In genomic region chr6:53869964-53870363, GRCh38 we compare ENCODE assay signal across 26 cellular contexts.
DNase-seq lines count a peak whose midpoint lies in the region; ATAC-seq and TF ChIP-seq lines count a peak whose summit lies in the region.
"Had no signal": no experiment of that assay in that cellular context is flagged by ENCODE, and none has a peak within 500 bp of the region (broad histone marks: within the 10 kb centered on the region; RNA-seq: fewer than 3 reads in every experiment).

No MANE protein-coding gene starts in this region.

- H3K4ac ChIP-seq in trophoblast cell (ENCODE audit: low read depth, low read length), result no peak overlapping the region

- DNase-seq in MCF 10A (ENCODE audit: unreplicated experiment) (no peak), fibroblast of villous mesenchyme (ENCODE audit: low read depth) (peak; percentile 20), trophoblast cell (peak; percentile 81 to 85)
- DNase-seq in activated T-helper 1 cell treated with anti-CD3 and anti-CD28 coated beads, Interleukin-12 subunit alpha, Interleukin-12 subunit beta, Interleukin-2, Interleukin-4 antibody, amounts not matched to agents 30 ng/mL and 10 ng/mL and 1 ng/mL, durations not matched to agents 14 hours and 24 hours and 36 hours (ENCODE audit: low spot score), result no peak
- DNase-seq in natural killer cell treated with Interleukin-12 subunit alpha and Interleukin-12 subunit beta and Interleukin-15 and Interleukin-18, amount 100 ng/mL, for 72 hours (ENCODE audit: low spot score), result no peak
- DNase-seq: activated T-cell treated with anti-CD3 and anti-CD28 coated beads, Interleukin-2, amount 50 U/mL, for 24 hours; adrenal gland; COR-L47; endodermal cell; MM.1S; naive thymus-derived CD4-positive, alpha-beta T cell; NCI-H1417; NCI-H2107; NCI-H510A; occipital lobe; right cardiac atrium; stimulated activated CD4-positive, alpha-beta T cell treated with anti-CD3 and anti-CD28 coated beads, Interleukin-4, amount 100 ng/mL, for 1 hour; stimulated activated naive B cell treated with anti-CD40 and anti-IgM and Interleukin-4, amounts not matched to agents 10 μg/mL and 1 μg/mL and 100 μg/mL, for 72 hours; testis had no signal

- no peak overlapping the region for H3K4me3 ChIP-seq in HEK293 (ENCODE audit: low read depth, low read length)
- H3K4me3 ChIP-seq in fibroblast of villous mesenchyme (ENCODE audit: low read depth, low read length), result no peak overlapping the region
- H3K4me3 ChIP-seq in trophoblast cell (ENCODE audit: low read depth, low read length), result no peak overlapping the region
- H3K4me3 ChIP-seq in gastroesophageal sphincter, result no peak overlapping the region
- H3K4me3 ChIP-seq: adrenal gland; BLaER1 treated with 17β-estradiol and CSF1 and Interleukin-3, amounts not matched to agents 10 nM and 100 nM; coronary artery; testis had no signal

- no peak overlapping the region for H3K4me3 Mint-ChIP-seq in MCF 10A (ENCODE audit: unreplicated experiment)
- H3K4me3 Mint-ChIP-seq in activated T-helper 1 cell treated with anti-CD3 and anti-CD28 coated beads, Interleukin-12 subunit alpha, Interleukin-12 subunit beta, Interleukin-2, Interleukin-4 antibody, amounts not matched to agents 30 ng/mL and 10 ng/mL and 1 ng/mL, durations not matched to agents 14 hours and 24 hours and 36 hours, result no peak overlapping the region
- no peak overlapping the region for H3K4me3 Mint-ChIP-seq in natural killer cell treated with Interleukin-12 subunit alpha and Interleukin-12 subunit beta and Interleukin-15 and Interleukin-18, amount 100 ng/mL, for 72 hours
- H3K4me3 Mint-ChIP-seq: activated T-cell treated with anti-CD3 and anti-CD28 coated beads, Interleukin-2, amount 50 U/mL, for 24 hours; endodermal cell; IgD-negative memory B cell; naive thymus-derived CD4-positive, alpha-beta T cell; stimulated activated naive B cell treated with anti-CD40 and anti-IgM and Interleukin-4, amounts not matched to agents 10 μg/mL and 1 μg/mL and 100 μg/mL, for 72 hours; T-helper 1 cell treated with Interleukin-12 subunit alpha and Interleukin-12 subunit beta and Interleukin-4 antibody, amounts not matched to agents 30 μg/mL and 1 μg/mL, for 36 hours had no signal

- peak overlapping the region; percentile 24 for H3K27ac Mint-ChIP-seq in MCF 10A (ENCODE audit: low read depth, unreplicated experiment)
- H3K27ac Mint-ChIP-seq in activated T-helper 1 cell treated with anti-CD3 and anti-CD28 coated beads, Interleukin-12 subunit alpha, Interleukin-12 subunit beta, Interleukin-2, Interleukin-4 antibody, amounts not matched to agents 30 ng/mL and 10 ng/mL and 1 ng/mL, durations not matched to agents 14 hours and 24 hours and 36 hours, result no peak overlapping the region
- no peak overlapping the region for H3K27ac Mint-ChIP-seq in natural killer cell treated with Interleukin-12 subunit alpha and Interleukin-12 subunit beta and Interleukin-15 and Interleukin-18, amount 100 ng/mL, for 72 hours
- H3K27ac Mint-ChIP-seq: activated T-cell treated with anti-CD3 and anti-CD28 coated beads, Interleukin-2, amount 50 U/mL, for 24 hours; endodermal cell; naive thymus-derived CD4-positive, alpha-beta T cell; stimulated activated naive B cell treated with anti-CD40 and anti-IgM and Interleukin-4, amounts not matched to agents 10 μg/mL and 1 μg/mL and 100 μg/mL, for 72 hours; T-helper 1 cell treated with Interleukin-12 subunit alpha and Interleukin-12 subunit beta and Interleukin-4 antibody, amounts not matched to agents 30 μg/mL and 1 μg/mL, for 36 hours had no signal

- peaks cover 23% of the 10 kb centered on the region for H3K79me1 ChIP-seq in trophoblast cell (ENCODE audit: low read length)

- H3K14ac ChIP-seq in trophoblast cell (ENCODE audit: low read length), result no peak overlapping the region

- BruUV-seq in MCF 10A (replicated peaks; lab: Mats Ljungman, UMichigan), result no TSS peak

- peaks cover 17% of the 10 kb centered on the region for H3K4me1 Mint-ChIP-seq in MCF 10A (ENCODE audit: insufficient read depth, unreplicated experiment)
- H3K4me1 Mint-ChIP-seq in activated T-helper 1 cell treated with anti-CD3 and anti-CD28 coated beads, Interleukin-12 subunit alpha, Interleukin-12 subunit beta, Interleukin-2, Interleukin-4 antibody, amounts not matched to agents 30 ng/mL and 10 ng/mL and 1 ng/mL, durations not matched to agents 14 hours and 24 hours and 36 hours (ENCODE audit: low read depth), result no peaks in the 10 kb centered on the region
- peaks cover 0 to 10% of the 10 kb centered on the region in 2 donors for H3K4me1 Mint-ChIP-seq in natural killer cell treated with Interleukin-12 subunit alpha and Interleukin-12 subunit beta and Interleukin-15 and Interleukin-18, amount 100 ng/mL, for 72 hours (ENCODE audit: low read depth in 2 of 2)
- H3K4me1 Mint-ChIP-seq: endodermal cell; naive thymus-derived CD4-positive, alpha-beta T cell; stimulated activated naive B cell treated with anti-CD40 and anti-IgM and Interleukin-4, amounts not matched to agents 10 μg/mL and 1 μg/mL and 100 μg/mL, for 72 hours had no signal

- H3K27me3 ChIP-seq in trophoblast cell (ENCODE audit: insufficient read depth, low read length) (no peaks in the 10 kb centered on the region), gastroesophageal sphincter (no peaks in the 10 kb centered on the region)
- H3K27me3 ChIP-seq: adrenal gland; BLaER1 treated with 17β-estradiol and CSF1 and Interleukin-3, amounts not matched to agents 10 nM and 100 nM; testis had no signal

- no peak overlapping the region for H4K91ac ChIP-seq in trophoblast cell (ENCODE audit: low read depth, low read length)

- H3K9ac ChIP-seq in trophoblast cell (ENCODE audit: low read length), result no peak overlapping the region
- H3K9ac ChIP-seq: BLaER1 treated with 17β-estradiol and CSF1 and Interleukin-3, amounts not matched to agents 10 nM and 100 nM had no signal

- H2BK12ac ChIP-seq in trophoblast cell (ENCODE audit: low read length), result no peak overlapping the region

- H3K79me2 ChIP-seq in trophoblast cell (ENCODE audit: control insufficient read depth, insufficient read depth, low read length, poor library complexity), result peaks cover 15% of the 10 kb centered on the region

- CTCF ChIA-PET in HEK293 (lab: Yijun Ruan, JAX), result interaction anchor here (0.6 to 1.0 kb wide), 3 partner anchors 10 to 86 kb away, joined by 3 to 4 read pairs (median 3); no protein-coding TSS in a partner anchor
- CTCF ChIA-PET in MCF 10A (lab: Yijun Ruan, JAX), result no interaction called here

- H3K18ac ChIP-seq in trophoblast cell (ENCODE audit: low read length), result no peak overlapping the region

- H3K36me3 ChIP-seq in HEK293 (ENCODE audit: control insufficient read depth in 2 of 2, insufficient read depth in 1 of 2, low read length in 2 of 2) (no peaks in the 10 kb centered on the region; a peak in 1 of 3 replicates), trophoblast cell (ENCODE audit: control insufficient read depth in 1 of 2, insufficient read depth in 2 of 2, low read length in 2 of 2) (peaks cover 0 to 4% of the 10 kb centered on the region in 2 experiments), gastroesophageal sphincter (no peaks in the 10 kb centered on the region)
- H3K36me3 ChIP-seq: adrenal gland had no signal

- WGBS in trophoblast cell (ENCODE audit: extremely low coverage, insufficient coverage, insufficient read length), result no CpG with 5 or more reads among the region's 6 CpGs
- WGBS in gastroesophageal sphincter (ENCODE audit: low coverage in 1 of 2), 2 donors, result 51 to 67% methylated on average over 6 of the region's 6 CpGs

- H3K9me3 ChIP-seq in HEK293 (ENCODE audit: control insufficient read depth, insufficient read depth, low read depth, low read length) (no peaks in the 10 kb centered on the region), trophoblast cell (ENCODE audit: insufficient read depth, low read depth, low read length) (no peaks in the 10 kb centered on the region), gastroesophageal sphincter (no peaks in the 10 kb centered on the region)
- H3K9me3 ChIP-seq: testis had no signal

- H2AFZ ChIP-seq in trophoblast cell (ENCODE audit: insufficient read depth, low read length, poor library complexity), result no peak overlapping the region

- TF ChIP-seq POLR2A in gastroesophageal sphincter (IDR thresholded peaks at IDR 0.05), result no peak

- no peak overlapping the region for H2BK120ac ChIP-seq in trophoblast cell (ENCODE audit: insufficient read depth, low read length, poor library complexity)

- TF ChIP-seq CTCF in HEK293 (tag by site-specific recombination; IDR thresholded peaks at IDR 0.05) (no peak), MCF 10A (IDR thresholded peaks at IDR 0.05; ENCODE audit: unreplicated experiment) (no peak), fibroblast of villous mesenchyme (IDR thresholded peaks at IDR 0.05; ENCODE audit: insufficient read depth, low read depth, low read length) (no peak), gastroesophageal sphincter (IDR thresholded peaks at IDR 0.05) (no peak)

- no peaks in the 10 kb centered on the region for H3K9me3 Mint-ChIP-seq in MCF 10A (ENCODE audit: unreplicated experiment)
- peaks cover 4% of the 10 kb centered on the region for H3K9me3 Mint-ChIP-seq in activated T-helper 1 cell treated with anti-CD3 and anti-CD28 coated beads, Interleukin-12 subunit alpha, Interleukin-12 subunit beta, Interleukin-2, Interleukin-4 antibody, amounts not matched to agents 30 ng/mL and 10 ng/mL and 1 ng/mL, durations not matched to agents 14 hours and 24 hours and 36 hours
- peaks cover 3% of the 10 kb centered on the region for H3K9me3 Mint-ChIP-seq in natural killer cell treated with Interleukin-12 subunit alpha and Interleukin-12 subunit beta and Interleukin-15 and Interleukin-18, amount 100 ng/mL, for 72 hours
- H3K9me3 Mint-ChIP-seq: activated T-cell treated with anti-CD3 and anti-CD28 coated beads, Interleukin-2, amount 50 U/mL, for 24 hours; T-helper 1 cell treated with Interleukin-12 subunit alpha and Interleukin-12 subunit beta and Interleukin-4 antibody, amounts not matched to agents 30 μg/mL and 1 μg/mL, for 36 hours had no signal

- H4K8ac ChIP-seq in trophoblast cell (ENCODE audit: low read depth, low read length), result no peak overlapping the region

- ATAC-seq in gastroesophageal sphincter, result no peak
- ATAC-seq in HG02840 (IDR thresholded peaks at IDR 0.05; ENCODE audit: low FRiP score, unreplicated experiment), result no peak
- no peak for ATAC-seq in natural killer cell treated with Interleukin-12 subunit alpha and Interleukin-12 subunit beta and Interleukin-15 and Interleukin-18, amount 100 ng/mL, for 72 hours
- ATAC-seq: naive thymus-derived CD4-positive, alpha-beta T cell; stimulated activated naive B cell treated with anti-CD40 and anti-IgM and Interleukin-4, amounts not matched to agents 10 μg/mL and 1 μg/mL and 100 μg/mL, for 72 hours had no signal

- no peak overlapping the region for H3K4me2 ChIP-seq in trophoblast cell (ENCODE audit: low read length)
- H3K4me2 ChIP-seq: BLaER1 treated with 17β-estradiol and CSF1 and Interleukin-3, amounts not matched to agents 10 nM and 100 nM had no signal

- H2BK5ac ChIP-seq in trophoblast cell (ENCODE audit: low read depth, low read length, poor library complexity), result no peak overlapping the region

- no peak overlapping the region for H2AK5ac ChIP-seq in trophoblast cell (ENCODE audit: low read length)

- no peak overlapping the region for H4K12ac ChIP-seq in trophoblast cell (ENCODE audit: low read depth, low read length)

- intact Hi-C loops in MCF 10A (cut with micrococcal nuclease), result no loop called here
- intact Hi-C loops in activated T-helper 1 cell treated with anti-CD3 and anti-CD28 coated beads, Interleukin-12 subunit alpha, Interleukin-12 subunit beta, Interleukin-2, Interleukin-4 antibody, amounts not matched to agents 30 ng/mL and 10 ng/mL and 1 ng/mL, durations not matched to agents 14 hours and 24 hours and 36 hours (cut with micrococcal nuclease), result no loop called here

- no peak overlapping the region for H3K23ac ChIP-seq in trophoblast cell (ENCODE audit: low read length)

- POLR2A ChIA-PET in HEK293 (lab: Yijun Ruan, JAX), result no interaction called here
- POLR2A ChIA-PET in MCF 10A (lab: Yijun Ruan, JAX), result no interaction called here

- TF ChIP-seq EP300 in gastroesophageal sphincter (IDR thresholded peaks at IDR 0.05), result no peak

- H3K36me3 Mint-ChIP-seq in MCF 10A (ENCODE audit: insufficient read depth, unreplicated experiment), result peaks cover 10% of the 10 kb centered on the region
- no peaks in the 10 kb centered on the region for H3K36me3 Mint-ChIP-seq in activated T-helper 1 cell treated with anti-CD3 and anti-CD28 coated beads, Interleukin-12 subunit alpha, Interleukin-12 subunit beta, Interleukin-2, Interleukin-4 antibody, amounts not matched to agents 30 ng/mL and 10 ng/mL and 1 ng/mL, durations not matched to agents 14 hours and 24 hours and 36 hours (ENCODE audit: low read depth)
- H3K36me3 Mint-ChIP-seq in natural killer cell treated with Interleukin-12 subunit alpha and Interleukin-12 subunit beta and Interleukin-15 and Interleukin-18, amount 100 ng/mL, for 72 hours, result no peaks in the 10 kb centered on the region

- H3K4me1 ChIP-seq in HEK293 (ENCODE audit: control insufficient read depth, insufficient read depth, low read length), result peaks cover 33% of the 10 kb centered on the region
- peaks cover 3 to 10% of the 10 kb centered on the region in 2 experiments for H3K4me1 ChIP-seq in trophoblast cell (ENCODE audit: control insufficient read depth in 1 of 2, insufficient read depth in 2 of 2, low read length in 2 of 2)
- H3K4me1 ChIP-seq in gastroesophageal sphincter, result no peaks in the 10 kb centered on the region
- H3K4me1 ChIP-seq: adrenal gland had no signal

- H3K27ac ChIP-seq in HEK293 (ENCODE audit: extremely low read depth, low read depth, low read length) (no peak overlapping the region), trophoblast cell (ENCODE audit: low read depth, low read length) (peak overlapping the region; percentile 86), gastroesophageal sphincter (no peak overlapping the region)
- H3K27ac ChIP-seq: adrenal gland; BLaER1 treated with 17β-estradiol and CSF1 and Interleukin-3, amounts not matched to agents 10 nM and 100 nM; coronary artery; testis had no signal

- no peaks in the 10 kb centered on the region for H3K27me3 Mint-ChIP-seq in MCF 10A (ENCODE audit: insufficient read depth, unreplicated experiment)
- no peaks in the 10 kb centered on the region for H3K27me3 Mint-ChIP-seq in activated T-helper 1 cell treated with anti-CD3 and anti-CD28 coated beads, Interleukin-12 subunit alpha, Interleukin-12 subunit beta, Interleukin-2, Interleukin-4 antibody, amounts not matched to agents 30 ng/mL and 10 ng/mL and 1 ng/mL, durations not matched to agents 14 hours and 24 hours and 36 hours (ENCODE audit: insufficient read depth)
- no peaks in the 10 kb centered on the region for H3K27me3 Mint-ChIP-seq in natural killer cell treated with Interleukin-12 subunit alpha and Interleukin-12 subunit beta and Interleukin-15 and Interleukin-18, amount 100 ng/mL, for 72 hours
- H3K27me3 Mint-ChIP-seq: activated T-cell treated with anti-CD3 and anti-CD28 coated beads, Interleukin-2, amount 50 U/mL, for 24 hours; IgD-negative memory B cell; naive thymus-derived CD4-positive, alpha-beta T cell; stimulated activated naive B cell treated with anti-CD40 and anti-IgM and Interleukin-4, amounts not matched to agents 10 μg/mL and 1 μg/mL and 100 μg/mL, for 72 hours had no signal

Comparison
In these comparisons a context has a peak if more than half of its experiments do, and no peak if none do; other contexts are left out.
1. DNase-seq: peak in fibroblast of villous mesenchyme (single experiment) and trophoblast cell (2 of 2); none in MCF 10A (single experiment), activated T-helper 1 cell treated with anti-CD3 and anti-CD28 coated beads, Interleukin-12 subunit alpha, Interleukin-12 subunit beta, Interleukin-2, Interleukin-4 antibody, amounts not matched to agents 30 ng/mL and 10 ng/mL and 1 ng/mL, durations not matched to agents 14 hours and 24 hours and 36 hours (single experiment) and natural killer cell treated with Interleukin-12 subunit alpha and Interleukin-12 subunit beta and Interleukin-15 and Interleukin-18, amount 100 ng/mL, for 72 hours (single experiment).